In the genomic region with DNA sequence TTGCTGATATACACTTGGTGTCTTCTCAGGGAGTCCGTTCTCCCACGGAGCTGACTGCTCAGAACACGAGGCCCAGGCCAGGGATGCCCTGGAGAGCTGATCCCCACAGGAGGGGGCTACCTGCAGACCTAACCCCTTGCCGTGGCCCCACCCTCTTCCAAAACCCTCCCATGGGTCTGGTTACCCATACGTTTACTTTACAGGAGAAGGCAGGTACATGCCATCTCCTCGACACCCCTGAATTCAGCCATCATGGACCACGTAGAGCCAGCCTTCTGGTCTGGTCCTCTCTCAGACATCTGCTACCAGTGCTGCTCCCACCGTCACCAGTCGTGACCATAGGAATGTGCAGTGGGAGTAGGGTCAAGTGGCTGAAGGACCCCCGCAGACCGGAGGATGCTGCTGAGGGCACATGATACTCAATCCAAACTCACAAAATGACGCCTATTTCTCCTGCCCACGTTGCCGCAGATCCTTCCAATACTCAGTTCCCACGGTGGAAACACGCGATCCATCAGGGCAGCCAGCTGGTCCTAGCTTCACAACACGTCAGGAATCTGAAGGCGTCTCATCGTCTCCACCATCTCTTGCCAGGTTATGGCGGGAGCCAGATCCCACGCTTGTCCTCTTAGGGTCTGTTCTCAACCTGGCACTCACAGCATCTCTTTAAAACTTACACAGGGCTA, we compare ENCODE assay signal across 31 cellular contexts.
"Had no signal": no experiment of that assay in that cellular context is flagged by ENCODE, and none has a peak within 500 bp of the region (broad histone marks: within the 10 kb centered on the region; RNA-seq: fewer than 3 reads in every experiment).

No MANE protein-coding gene starts in this region.

- H3K27me3 ChIP-seq: adrenal gland, body of pancreas, neutrophil, ovary, thyroid gland, upper lobe of left lung had no signal

- H3K9me3 ChIP-seq: adrenal gland, body of pancreas, esophagus muscularis mucosa, left ventricle myocardium inferior, mucosa of descending colon, neutrophil, ovary, prostate gland, sigmoid colon, stomach, thyroid gland, upper lobe of left lung had no signal

- H3K9me3 Mint-ChIP-seq: nephron; stimulated activated effector memory CD8-positive, alpha-beta T cell treated with anti-CD3 and anti-CD28 coated beads, Interleukin-12 subunit alpha, Interleukin-12 subunit beta, amount 100 ng/mL, for 72 hours; T-cell; T-helper 2 cell treated with Interferon-gamma antibody and Interleukin-4, amounts not matched to agents 5 μg/mL and 100 μg/mL, for 36 hours had no signal

- H3K4me3 Mint-ChIP-seq: activated naive CD8-positive, alpha-beta T cell; nephron; stimulated activated effector memory CD8-positive, alpha-beta T cell treated with anti-CD3 and anti-CD28 coated beads, Interleukin-12 subunit alpha, Interleukin-12 subunit beta, amount 100 ng/mL, for 72 hours; T-cell; T-helper 2 cell treated with Interferon-gamma antibody and Interleukin-4, amounts not matched to agents 5 μg/mL and 100 μg/mL, for 36 hours had no signal

- H3K4me1 Mint-ChIP-seq: nephron, T-cell had no signal

- H3K27ac ChIP-seq: adrenal gland, body of pancreas, coronary artery, esophagus muscularis mucosa, left ventricle myocardium inferior, neutrophil, ovary, prostate gland, sigmoid colon, stomach, thyroid gland, upper lobe of left lung had no signal

- DNase-seq: activated CD4-positive, alpha-beta T cell treated with anti-CD3 and anti-CD28 coated beads for 4 hours; activated CD4-positive, alpha-beta T cell treated with anti-CD3 and anti-CD28 coated beads, Interleukin-2, amount 50 U/mL, for 4 hours; activated CD4-positive, CD25-positive, alpha-beta regulatory T cell; activated effector memory CD4-positive, alpha-beta T cell treated with Interleukin-2 at 50 U/mL for 16 hours; activated naive CD4-positive, alpha-beta T cell treated with Interleukin-2 at 50 U/mL for 16 hours; activated T-cell treated with anti-CD3 and anti-CD28 coated beads for 4 hours; adrenal gland; aorta; body of pancreas; cerebellar nuclear complex; foreskin melanocyte; islet precursor cell; left ventricle myocardium inferior; mucosa of descending colon; ovary; retina; sigmoid colon; small intestine; stimulated activated CD4-positive, alpha-beta T cell treated with anti-CD3 and anti-CD28 coated beads, Interleukin-4, amount 100 ng/mL, for 24 hours; stomach; T-cell; thyroid gland had no signal

- H3K36me3 Mint-ChIP-seq: activated naive CD8-positive, alpha-beta T cell; stimulated activated effector memory CD8-positive, alpha-beta T cell treated with anti-CD3 and anti-CD28 coated beads, Interleukin-12 subunit alpha, Interleukin-12 subunit beta, amount 100 ng/mL, for 72 hours; T-cell had no signal

- H3K27ac Mint-ChIP-seq: activated naive CD8-positive, alpha-beta T cell; nephron; stimulated activated effector memory CD8-positive, alpha-beta T cell treated with anti-CD3 and anti-CD28 coated beads, Interleukin-12 subunit alpha, Interleukin-12 subunit beta, amount 100 ng/mL, for 72 hours; T-cell; T-helper 2 cell treated with Interferon-gamma antibody and Interleukin-4, amounts not matched to agents 5 μg/mL and 100 μg/mL, for 36 hours had no signal

- H3K36me3 ChIP-seq: adrenal gland, esophagus muscularis mucosa, left ventricle myocardium inferior, neutrophil, ovary, prostate gland, sigmoid colon, stomach, thyroid gland, upper lobe of left lung had no signal

- ATAC-seq: body of pancreas; mucosa of descending colon; stimulated activated effector memory CD8-positive, alpha-beta T cell treated with anti-CD3 and anti-CD28 coated beads, Interleukin-12 subunit alpha, Interleukin-12 subunit beta, amount 100 ng/mL, for 72 hours; T-cell had no signal

- H3K4me3 ChIP-seq: adrenal gland, body of pancreas, coronary artery, esophagus muscularis mucosa, left ventricle myocardium inferior, mucosa of descending colon, ovary, prostate gland, sigmoid colon, stomach, thyroid gland, upper lobe of left lung had no signal

- H3K4me1 ChIP-seq: adrenal gland, body of pancreas, esophagus muscularis mucosa, left ventricle myocardium inferior, prostate gland, sigmoid colon, stomach, thyroid gland, upper lobe of left lung had no signal
